Comparison of ENCODE assay signal across 20 cellular contexts in genomic region chr11:60059521-60059920, GRCh38. TPM values are rescaled to one million over a fixed set of nuclear protein-coding genes. Genes with fewer than 3 reads are reported as not detected.
"Had no signal": no experiment of that assay in that cellular context is flagged by ENCODE, and none has a peak within 500 bp of the region (broad histone marks: within the 10 kb centered on the region; RNA-seq: fewer than 3 reads in every experiment).

No MANE protein-coding gene starts in this region.

RNA-seq across cellular contexts. Expression of gene MS4A3, which starts 3.1 kb away (rescaled TPM):
- total RNA-seq: colonic mucosa, dermis microvascular lymphatic vessel endothelial cell, endodermal cell, esophagus mucosa, esophagus squamous epithelium, gastrocnemius medialis, glomerular endothelial cell, kidney epithelial cell, left cardiac atrium, left ventricle myocardium superior, lower leg skin, lower lobe of right lung, lung microvascular endothelial cell, mesenteric fat pad, mesothelial cell of epicardium, mucosa of descending colon, myocyte had no signal
- polyA plus RNA-seq: heart right ventricle, keratinocyte had no signal

RNA-seq across cellular contexts. Expression of gene OOSP2, which starts 19.3 kb away (rescaled TPM):
- total RNA-seq: colonic mucosa, dermis microvascular lymphatic vessel endothelial cell, endodermal cell, esophagus mucosa, esophagus squamous epithelium, gastrocnemius medialis, glomerular endothelial cell, heart right ventricle, kidney epithelial cell, left cardiac atrium, left lung, left ventricle myocardium superior, lower leg skin, lower lobe of right lung, lung microvascular endothelial cell, mesenteric fat pad, mesothelial cell of epicardium, mucosa of descending colon, myocyte had no signal
- polyA plus RNA-seq: heart right ventricle, keratinocyte had no signal

RNA-seq across cellular contexts. Expression of gene MS4A2, which starts 28.9 kb away (rescaled TPM):
- total RNA-seq: dermis microvascular lymphatic vessel endothelial cell, endodermal cell, glomerular endothelial cell, kidney epithelial cell, lung microvascular endothelial cell, mesothelial cell of epicardium, myocyte had no signal
- polyA plus RNA-seq: keratinocyte had no signal

RNA-seq across cellular contexts. Expression of gene OOSP4B, which starts 42.5 kb away (rescaled TPM):
- total RNA-seq: colonic mucosa, dermis microvascular lymphatic vessel endothelial cell, endodermal cell, esophagus mucosa, esophagus squamous epithelium, gastrocnemius medialis, glomerular endothelial cell, heart right ventricle, kidney epithelial cell, left cardiac atrium, left lung, left ventricle myocardium superior, lower leg skin, lower lobe of right lung, lung microvascular endothelial cell, mesenteric fat pad, mesothelial cell of epicardium, mucosa of descending colon, myocyte had no signal
- polyA plus RNA-seq: heart right ventricle, keratinocyte had no signal
